In the genomic region with DNA sequence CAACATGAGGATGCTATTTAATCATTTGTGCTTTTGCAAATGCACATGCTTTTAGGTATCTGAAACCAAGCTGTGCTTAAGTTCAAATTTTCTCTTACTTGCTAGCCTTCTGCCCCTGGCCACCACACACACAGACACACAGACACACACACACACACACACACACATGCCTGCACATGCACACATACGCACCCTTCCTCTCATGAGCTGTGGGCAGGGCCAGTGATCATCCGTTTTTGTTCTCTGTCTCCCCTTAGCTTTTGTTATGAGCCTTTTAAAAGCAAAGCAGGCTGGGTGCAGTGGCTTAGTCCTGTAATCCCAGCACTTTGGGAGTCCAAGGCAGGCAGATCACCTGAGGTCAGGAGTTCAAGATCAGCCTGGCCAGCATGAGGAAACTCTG, we compare ENCODE assay signal across 1 cellular context.
TF ChIP-seq lines count a peak whose summit lies in the region.

No MANE protein-coding gene starts in this region.

TF ChIP-seq in GM23338, 12 proteins besides CTCF, POLR2A, EP300 and RAD21:
- TF ChIP-seq, protein P1, sequence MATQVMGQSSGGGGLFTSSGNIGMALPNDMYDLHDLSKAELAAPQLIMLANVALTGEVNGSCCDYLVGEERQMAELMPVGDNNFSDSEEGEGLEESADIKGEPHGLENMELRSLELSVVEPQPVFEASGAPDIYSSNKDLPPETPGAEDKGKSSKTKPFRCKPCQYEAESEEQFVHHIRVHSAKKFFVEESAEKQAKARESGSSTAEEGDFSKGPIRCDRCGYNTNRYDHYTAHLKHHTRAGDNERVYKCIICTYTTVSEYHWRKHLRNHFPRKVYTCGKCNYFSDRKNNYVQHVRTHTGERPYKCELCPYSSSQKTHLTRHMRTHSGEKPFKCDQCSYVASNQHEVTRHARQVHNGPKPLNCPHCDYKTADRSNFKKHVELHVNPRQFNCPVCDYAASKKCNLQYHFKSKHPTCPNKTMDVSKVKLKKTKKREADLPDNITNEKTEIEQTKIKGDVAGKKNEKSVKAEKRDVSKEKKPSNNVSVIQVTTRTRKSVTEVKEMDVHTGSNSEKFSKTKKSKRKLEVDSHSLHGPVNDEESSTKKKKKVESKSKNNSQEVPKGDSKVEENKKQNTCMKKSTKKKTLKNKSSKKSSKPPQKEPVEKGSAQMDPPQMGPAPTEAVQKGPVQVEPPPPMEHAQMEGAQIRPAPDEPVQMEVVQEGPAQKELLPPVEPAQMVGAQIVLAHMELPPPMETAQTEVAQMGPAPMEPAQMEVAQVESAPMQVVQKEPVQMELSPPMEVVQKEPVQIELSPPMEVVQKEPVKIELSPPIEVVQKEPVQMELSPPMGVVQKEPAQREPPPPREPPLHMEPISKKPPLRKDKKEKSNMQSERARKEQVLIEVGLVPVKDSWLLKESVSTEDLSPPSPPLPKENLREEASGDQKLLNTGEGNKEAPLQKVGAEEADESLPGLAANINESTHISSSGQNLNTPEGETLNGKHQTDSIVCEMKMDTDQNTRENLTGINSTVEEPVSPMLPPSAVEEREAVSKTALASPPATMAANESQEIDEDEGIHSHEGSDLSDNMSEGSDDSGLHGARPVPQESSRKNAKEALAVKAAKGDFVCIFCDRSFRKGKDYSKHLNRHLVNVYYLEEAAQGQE (IDR thresholded peaks at IDR 0.05; ENCODE audit: unreplicated experiment), result no peak
- TF ChIP-seq, protein P2, sequence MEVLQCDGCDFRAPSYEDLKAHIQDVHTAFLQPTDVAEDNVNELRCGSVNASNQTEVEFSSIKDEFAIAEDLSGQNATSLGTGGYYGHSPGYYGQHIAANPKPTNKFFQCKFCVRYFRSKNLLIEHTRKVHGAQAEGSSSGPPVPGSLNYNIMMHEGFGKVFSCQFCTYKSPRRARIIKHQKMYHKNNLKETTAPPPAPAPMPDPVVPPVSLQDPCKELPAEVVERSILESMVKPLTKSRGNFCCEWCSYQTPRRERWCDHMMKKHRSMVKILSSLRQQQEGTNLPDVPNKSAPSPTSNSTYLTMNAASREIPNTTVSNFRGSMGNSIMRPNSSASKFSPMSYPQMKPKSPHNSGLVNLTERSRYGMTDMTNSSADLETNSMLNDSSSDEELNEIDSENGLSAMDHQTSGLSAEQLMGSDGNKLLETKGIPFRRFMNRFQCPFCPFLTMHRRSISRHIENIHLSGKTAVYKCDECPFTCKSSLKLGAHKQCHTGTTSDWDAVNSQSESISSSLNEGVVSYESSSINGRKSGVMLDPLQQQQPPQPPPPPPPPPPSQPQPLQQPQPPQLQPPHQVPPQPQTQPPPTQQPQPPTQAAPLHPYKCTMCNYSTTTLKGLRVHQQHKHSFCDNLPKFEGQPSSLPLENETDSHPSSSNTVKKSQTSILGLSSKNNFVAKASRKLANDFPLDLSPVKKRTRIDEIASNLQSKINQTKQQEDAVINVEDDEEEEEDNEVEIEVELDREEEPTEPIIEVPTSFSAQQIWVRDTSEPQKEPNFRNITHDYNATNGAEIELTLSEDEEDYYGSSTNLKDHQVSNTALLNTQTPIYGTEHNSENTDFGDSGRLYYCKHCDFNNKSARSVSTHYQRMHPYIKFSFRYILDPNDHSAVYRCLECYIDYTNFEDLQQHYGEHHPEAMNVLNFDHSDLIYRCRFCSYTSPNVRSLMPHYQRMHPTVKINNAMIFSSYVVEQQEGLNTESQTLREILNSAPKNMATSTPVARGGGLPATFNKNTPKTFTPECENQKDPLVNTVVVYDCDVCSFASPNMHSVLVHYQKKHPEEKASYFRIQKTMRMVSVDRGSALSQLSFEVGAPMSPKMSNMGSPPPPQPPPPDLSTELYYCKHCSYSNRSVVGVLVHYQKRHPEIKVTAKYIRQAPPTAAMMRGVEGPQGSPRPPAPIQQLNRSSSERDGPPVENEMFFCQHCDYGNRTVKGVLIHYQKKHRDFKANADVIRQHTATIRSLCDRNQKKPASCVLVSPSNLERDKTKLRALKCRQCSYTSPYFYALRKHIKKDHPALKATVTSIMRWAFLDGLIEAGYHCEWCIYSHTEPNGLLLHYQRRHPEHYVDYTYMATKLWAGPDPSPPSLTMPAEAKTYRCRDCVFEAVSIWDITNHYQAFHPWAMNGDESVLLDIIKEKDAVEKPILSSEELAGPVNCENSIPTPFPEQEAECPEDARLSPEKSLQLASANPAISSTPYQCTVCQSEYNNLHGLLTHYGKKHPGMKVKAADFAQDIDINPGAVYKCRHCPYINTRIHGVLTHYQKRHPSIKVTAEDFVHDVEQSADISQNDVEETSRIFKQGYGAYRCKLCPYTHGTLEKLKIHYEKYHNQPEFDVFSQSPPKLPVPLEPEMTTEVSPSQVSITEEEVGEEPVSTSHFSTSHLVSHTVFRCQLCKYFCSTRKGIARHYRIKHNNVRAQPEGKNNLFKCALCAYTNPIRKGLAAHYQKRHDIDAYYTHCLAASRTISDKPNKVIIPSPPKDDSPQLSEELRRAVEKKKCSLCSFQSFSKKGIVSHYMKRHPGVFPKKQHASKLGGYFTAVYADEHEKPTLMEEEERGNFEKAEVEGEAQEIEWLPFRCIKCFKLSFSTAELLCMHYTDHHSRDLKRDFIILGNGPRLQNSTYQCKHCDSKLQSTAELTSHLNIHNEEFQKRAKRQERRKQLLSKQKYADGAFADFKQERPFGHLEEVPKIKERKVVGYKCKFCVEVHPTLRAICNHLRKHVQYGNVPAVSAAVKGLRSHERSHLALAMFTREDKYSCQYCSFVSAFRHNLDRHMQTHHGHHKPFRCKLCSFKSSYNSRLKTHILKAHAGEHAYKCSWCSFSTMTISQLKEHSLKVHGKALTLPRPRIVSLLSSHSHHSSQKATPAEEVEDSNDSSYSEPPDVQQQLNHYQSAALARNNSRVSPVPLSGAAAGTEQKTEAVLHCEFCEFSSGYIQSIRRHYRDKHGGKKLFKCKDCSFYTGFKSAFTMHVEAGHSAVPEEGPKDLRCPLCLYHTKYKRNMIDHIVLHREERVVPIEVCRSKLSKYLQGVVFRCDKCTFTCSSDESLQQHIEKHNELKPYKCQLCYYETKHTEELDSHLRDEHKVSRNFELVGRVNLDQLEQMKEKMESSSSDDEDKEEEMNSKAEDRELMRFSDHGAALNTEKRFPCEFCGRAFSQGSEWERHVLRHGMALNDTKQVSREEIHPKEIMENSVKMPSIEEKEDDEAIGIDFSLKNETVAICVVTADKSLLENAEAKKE (CRISPR knock-in tag; IDR thresholded peaks at IDR 0.05), result no peak
- no peak for TF ChIP-seq EZH2 (IDR thresholded peaks at IDR 0.05; ENCODE audit: low read depth, unreplicated experiment)
- no peak for TF ChIP-seq NANOG (IDR thresholded peaks at IDR 0.05; ENCODE audit: borderline replicate concordance)
- no peak for TF ChIP-seq JUNB (IDR thresholded peaks at IDR 0.05; ENCODE audit: unreplicated experiment)
